13 cellular contexts compared by ENCODE assay signal in genomic region chr19:710767-711166, GRCh38. TPM values are rescaled to one million over a fixed set of nuclear protein-coding genes. Genes with fewer than 3 reads are reported as not detected.
DNase-seq lines count a peak whose midpoint lies in the region; ATAC-seq and TF ChIP-seq lines count a peak whose summit lies in the region.
"Had no signal": no experiment of that assay in that cellular context is flagged by ENCODE, and none has a peak within 500 bp of the region (broad histone marks: within the 10 kb centered on the region; RNA-seq: fewer than 3 reads in every experiment).

No MANE protein-coding gene starts in this region.

- peaks cover 0 to 18% (median 0%) of the 10 kb centered on the region in 9 donors for H3K27me3 ChIP-seq in heart left ventricle
- H3K27me3 ChIP-seq in ovary = no peaks in the 10 kb centered on the region
- no peaks in the 10 kb centered on the region for H3K27me3 ChIP-seq in vagina

- H3K9me3 ChIP-seq in heart left ventricle (peaks cover 0 to 18% (median 0%) of the 10 kb centered on the region in 12 donors), ovary (no peaks in the 10 kb centered on the region), vagina (no peaks in the 10 kb centered on the region)

- TF ChIP-seq POLR2A in heart left ventricle (IDR thresholded peaks at IDR 0.05) = no peak
- TF ChIP-seq POLR2A in ovary (IDR thresholded peaks at IDR 0.05) = no peak
- no peak for TF ChIP-seq POLR2A in vagina (IDR thresholded peaks at IDR 0.05)

- peaks cover 0 to 32% (median 8%) of the 10 kb centered on the region in 12 donors for H3K4me1 ChIP-seq in heart left ventricle
- peaks cover 3% of the 10 kb centered on the region for H3K4me1 ChIP-seq in ovary (ENCODE audit: insufficient read depth)
- peaks cover 30% of the 10 kb centered on the region for H3K4me1 ChIP-seq in vagina

- no peak for TF ChIP-seq CTCF in heart left ventricle (IDR thresholded peaks at IDR 0.05)
- TF ChIP-seq CTCF in ovary (IDR thresholded peaks at IDR 0.05) = no peak
- TF ChIP-seq CTCF in vagina (IDR thresholded peaks at IDR 0.05) = no peak

- CTCF ChIA-PET in activated CD8-positive, alpha-beta memory T cell treated with anti-CD3 and anti-CD28 coated beads, Interleukin-2, amount 10 ng/mL, durations not matched to agents 7 days and 5 days (lab: Charles Lee) = no interaction called here

- H3K27ac Mint-ChIP-seq in activated CD8-positive, alpha-beta memory T cell treated with anti-CD3 and anti-CD28 coated beads, Interleukin-2, amount 10 ng/mL, durations not matched to agents 7 days and 5 days = no peak overlapping the region

- ATAC-seq in heart left ventricle (peak in 2 of 4 donors; percentile 2 to 5), Right ventricle myocardium inferior (no peak), HG03159 (IDR thresholded peaks at IDR 0.05; ENCODE audit: unreplicated experiment) (no peak)
- ATAC-seq in activated CD8-positive, alpha-beta memory T cell treated with anti-CD3 and anti-CD28 coated beads, Interleukin-2, amount 10 ng/mL, durations not matched to agents 7 days and 5 days = no peak
- ATAC-seq: GM12878 had no signal

- DNase-seq in heart left ventricle (no peak), Right ventricle myocardium inferior (ENCODE audit: missing footprints) (no peak), glomerular visceral epithelial cell (ENCODE audit: extremely low spot score) (peak; percentile 58), ovary (peak in 4 of 5 donors; percentile 53 to 66 (median 60)), vagina (ENCODE audit: extremely low spot score in 2 of 2) (no peak), NCI-H187 treated with DMSO at 0.1 percent for 48 hours (lab: John Stamatoyannopoulos, UW) (no peak)
- no peak for DNase-seq in activated CD8-positive, alpha-beta memory T cell treated with anti-CD3 and anti-CD28 coated beads, Interleukin-2, amount 10 ng/mL, durations not matched to agents 7 days and 5 days
- DNase-seq: GM23248, trophoblast cell had no signal

- H3K4me3 ChIP-seq in heart left ventricle (peak overlapping the region in 11 of 12 donors; percentile 47 to 97 (median 75)), ovary (peak overlapping the region; percentile 80), vagina (peak overlapping the region; percentile 59 to 73)
- H3K4me3 ChIP-seq: GM12878, GM23248 had no signal

- H3K9me3 Mint-ChIP-seq in activated CD8-positive, alpha-beta memory T cell treated with anti-CD3 and anti-CD28 coated beads, Interleukin-2, amount 10 ng/mL, durations not matched to agents 7 days and 5 days (ENCODE audit: low read depth) = peaks cover 2% of the 10 kb centered on the region

- intact Hi-C loops in heart left ventricle (cut with DNase I) = loop anchor here in 1 of 10 donors (2.0 kb wide), 1 partner anchor 16 kb away; no protein-coding TSS in a partner anchor
- intact Hi-C loops in Right ventricle myocardium inferior (cut with DNase I) = loop anchor here (1.0 to 5.0 kb wide), 2 partner anchors 18 to 33 kb away; partner anchors contain the start of gene FSTL3
- intact Hi-C loops in ovary (cut with DNase I) = no loop called here
- intact Hi-C loops in vagina (cut with DNase I) = no loop called here

- no peaks in the 10 kb centered on the region for H3K36me3 ChIP-seq in heart left ventricle
- no peaks in the 10 kb centered on the region for H3K36me3 ChIP-seq in ovary
- H3K36me3 ChIP-seq in vagina = no peaks in the 10 kb centered on the region

- H3K4me1 Mint-ChIP-seq in activated CD8-positive, alpha-beta memory T cell treated with anti-CD3 and anti-CD28 coated beads, Interleukin-2, amount 10 ng/mL, durations not matched to agents 7 days and 5 days = no peaks in the 10 kb centered on the region

- 51 to 69% (median 65%) methylated on average over 17 to 21 of the region's 21 CpGs for whole genome bisulfite sequencing in heart left ventricle, 4 donors
- WGBS in ovary, 3 donors = 43 to 49% (median 44%) methylated on average over 21 of the region's 21 CpGs

- H3K27ac ChIP-seq in heart left ventricle (peak overlapping the region; percentile 51 to 96 (median 88)), ovary (peak overlapping the region; percentile 93), vagina (peak overlapping the region; percentile 87)
- H3K27ac ChIP-seq: GM23248 had no signal

- peaks cover 24% of the 10 kb centered on the region for H3K27me3 Mint-ChIP-seq in activated CD8-positive, alpha-beta memory T cell treated with anti-CD3 and anti-CD28 coated beads, Interleukin-2, amount 10 ng/mL, durations not matched to agents 7 days and 5 days

- H3K36me3 Mint-ChIP-seq in activated CD8-positive, alpha-beta memory T cell treated with anti-CD3 and anti-CD28 coated beads, Interleukin-2, amount 10 ng/mL, durations not matched to agents 7 days and 5 days = no peaks in the 10 kb centered on the region

- no peak overlapping the region for H3K4me3 Mint-ChIP-seq in activated CD8-positive, alpha-beta memory T cell treated with anti-CD3 and anti-CD28 coated beads, Interleukin-2, amount 10 ng/mL, durations not matched to agents 7 days and 5 days

- no peak for TF ChIP-seq EP300 in ovary (IDR thresholded peaks at IDR 0.05)

RNA-seq across cellular contexts. Expression of gene PALM, which starts 2.0 kb away (rescaled TPM):
- 10 to 100 TPM; 13.5 to 42.3 (median 23.3) TPM for total RNA-seq in heart left ventricle
- 10 to 100 TPM; 15.7 to 23.8 TPM for polyA plus RNA-seq in heart left ventricle
- 34.0 TPM for total RNA-seq in Right ventricle myocardium inferior
- 100 to 1,000 TPM in 5 of 7 donors, 10 to 100 TPM in 2; 36.1 to 169 (median 126) TPM for total RNA-seq in ovary
- polyA plus RNA-seq in ovary = 10 to 100 TPM in 1 of 2 donors, 1 to 10 TPM in 1; 2.9 to 66.9 TPM
- 40.0 TPM for total RNA-seq in vagina
- total RNA-seq in activated CD8-positive, alpha-beta memory T cell treated with anti-CD3 and anti-CD28 coated beads, Interleukin-2, amount 10 ng/mL, durations not matched to agents 7 days and 5 days = not detected

RNA-seq across cellular contexts. Expression of gene PRSS57, which starts 15.5 kb away (rescaled TPM):
- total RNA-seq in heart left ventricle (not detected), Right ventricle myocardium inferior (not detected), ovary (under 1 TPM in 1 of 7 donors, not detected in 6; 0.33 TPM), vagina (not detected)
- polyA plus RNA-seq in heart left ventricle (not detected), ovary (under 1 TPM in 1 of 2 donors, not detected in 1; 0.07 TPM)
- under 1 TPM in 1 of 2 experiments, not detected in 1; 0.59 TPM for total RNA-seq in activated CD8-positive, alpha-beta memory T cell treated with anti-CD3 and anti-CD28 coated beads, Interleukin-2, amount 10 ng/mL, durations not matched to agents 7 days and 5 days
- total RNA-seq: GM12878, GM23248, mesenteric fat pad, NCI-H460 had no signal
- polyA plus RNA-seq: GM12878, GM23248 had no signal

RNA-seq across cellular contexts. Expression of gene FSTL3, which starts 34.6 kb away (rescaled TPM):
- total RNA-seq in heart left ventricle = 100 to 1,000 TPM in 4 of 9 donors, 10 to 100 TPM in 5; 41.7 to 347 (median 99.9) TPM
- 100 to 1,000 TPM; 131 to 376 TPM for polyA plus RNA-seq in heart left ventricle
- 37.1 TPM for total RNA-seq in Right ventricle myocardium inferior
- 100 to 1,000 TPM in 1 of 7 donors, 10 to 100 TPM in 6; 21.3 to 141 (median 45.7) TPM for total RNA-seq in ovary
- polyA plus RNA-seq in ovary = 10 to 100 TPM; 16.9 to 22.6 TPM
- 129 TPM for total RNA-seq in vagina
- total RNA-seq in activated CD8-positive, alpha-beta memory T cell treated with anti-CD3 and anti-CD28 coated beads, Interleukin-2, amount 10 ng/mL, durations not matched to agents 7 days and 5 days = 1 to 10 TPM; 2.2 to 3.1 TPM

RNA-seq across cellular contexts. Expression of gene MISP, which starts 40.1 kb away (rescaled TPM):
- total RNA-seq in heart left ventricle = 1 to 10 TPM in 1 of 9 donors, not detected in 8; 1.1 TPM
- under 1 TPM in 1 of 2 donors, not detected in 1; 0.06 TPM for polyA plus RNA-seq in heart left ventricle
- total RNA-seq in Right ventricle myocardium inferior = not detected
- 10 to 100 TPM in 1 of 7 donors, 1 to 10 TPM in 3, under 1 TPM in 3; 0.08 to 44.0 (median 1.4) TPM for total RNA-seq in ovary
- polyA plus RNA-seq in ovary = under 1 TPM; 0.12 to 0.19 TPM
- total RNA-seq in vagina = 0.49 TPM
- not detected for total RNA-seq in activated CD8-positive, alpha-beta memory T cell treated with anti-CD3 and anti-CD28 coated beads, Interleukin-2, amount 10 ng/mL, durations not matched to agents 7 days and 5 days
- total RNA-seq: GM12878, GM23248 had no signal
- polyA plus RNA-seq: GM12878, GM23248 had no signal

RNA-seq across cellular contexts. Expression of gene RNF126, which starts 47.8 kb away (rescaled TPM):
- total RNA-seq in heart left ventricle (100 to 1,000 TPM in 1 of 9 donors, 10 to 100 TPM in 8; 21.6 to 105 (median 29.4) TPM), Right ventricle myocardium inferior (19.7 TPM), ovary (10 to 100 TPM; 26.6 to 52.2 (median 34.5) TPM), vagina (68.0 TPM)
- polyA plus RNA-seq in heart left ventricle (10 to 100 TPM; 23.5 to 45.2 TPM), ovary (10 to 100 TPM in 1 of 2 donors, 1 to 10 TPM in 1; 1.5 to 29.4 TPM)
- 10 to 100 TPM; 76.9 to 83.0 TPM for total RNA-seq in activated CD8-positive, alpha-beta memory T cell treated with anti-CD3 and anti-CD28 coated beads, Interleukin-2, amount 10 ng/mL, durations not matched to agents 7 days and 5 days

Comparison
In these comparisons a context has a peak if more than half of its experiments do, and no peak if none do; other contexts are left out.
1. DNase-seq: peak in glomerular visceral epithelial cell (single experiment) and ovary (4 of 5); none in heart left ventricle (0 of 5), Right ventricle myocardium inferior (single experiment), vagina (0 of 2), activated CD8-positive, alpha-beta memory T cell treated with anti-CD3 and anti-CD28 coated beads, Interleukin-2, amount 10 ng/mL, durations not matched to agents 7 days and 5 days (single experiment) and NCI-H187 treated with DMSO at 0.1 percent for 48 hours (single experiment).
2. RNA of gene PALM, which starts 2.0 kb away (total RNA-seq): 36.1 to 169 TPM in ovary, 40.0 TPM in vagina (single experiment), 34.0 TPM in Right ventricle myocardium inferior (single experiment) and 13.5 to 42.3 TPM in heart left ventricle; not detected in activated CD8-positive, alpha-beta memory T cell treated with anti-CD3 and anti-CD28 coated beads, Interleukin-2, amount 10 ng/mL, durations not matched to agents 7 days and 5 days; every median in the first group is over 10 times any median in the second.
3. Peak in every context shown above with its lines, with median percentiles within 50 percentile points of each other: H3K27ac ChIP-seq and H3K4me3 ChIP-seq.